In the genomic region with DNA sequence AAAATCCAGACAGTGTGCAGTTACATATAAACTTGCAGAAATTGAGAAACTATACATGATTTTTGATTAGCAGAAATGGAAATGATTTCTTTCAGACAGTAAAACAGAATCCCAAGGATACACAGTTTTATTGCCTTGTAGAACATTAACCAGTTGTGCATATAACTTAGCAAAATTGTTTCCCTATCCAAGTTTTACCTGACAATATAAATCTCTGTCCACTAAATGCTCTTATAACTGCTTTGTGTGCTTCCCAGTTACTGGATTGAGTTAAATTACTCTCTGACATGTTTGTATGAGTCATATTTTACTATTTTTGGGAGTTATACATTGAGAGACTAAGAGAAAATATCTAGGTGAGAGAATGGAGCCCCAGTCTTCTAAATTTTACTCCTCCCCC, we compare ENCODE assay signal across 9 cellular contexts.
"Had no signal": no experiment of that assay in that cellular context is flagged by ENCODE, and none has a peak within 500 bp of the region (broad histone marks: within the 10 kb centered on the region; RNA-seq: fewer than 3 reads in every experiment).

No MANE protein-coding gene starts in this region.

- H3K4me3 Mint-ChIP-seq: GM23338, HFFc6, IgD-negative memory B cell had no signal

- H3K27ac ChIP-seq: HL-60, KMS-11 had no signal

- DNase-seq: H7, HFFc6, KBM-7 had no signal

- H3K9me3 Mint-ChIP-seq: GM23338 had no signal

- ATAC-seq: GM23338, HCT116, HepG2 had no signal

- H3K27ac Mint-ChIP-seq: GM23338, HFFc6, IgD-negative memory B cell had no signal

- H3K27me3 Mint-ChIP-seq: IgD-negative memory B cell had no signal

- H3K4me1 Mint-ChIP-seq: GM23338 had no signal

- H3K36me3 Mint-ChIP-seq: IgD-negative memory B cell had no signal
